ENCODE assay signal across 17 cellular contexts in genomic region chr4:38785041-38785790, GRCh38. TPM values are rescaled to one million over a fixed set of nuclear protein-coding genes. Genes with fewer than 3 reads are reported as not detected.
"Had no signal": no experiment of that assay in that cellular context is flagged by ENCODE, and none has a peak within 500 bp of the region (broad histone marks: within the 10 kb centered on the region; RNA-seq: fewer than 3 reads in every experiment).

No MANE protein-coding gene starts in this region.

- H3K79me2 ChIP-seq: hepatocyte had no signal

- ATAC-seq: activated T-helper 17 cell treated with anti-CD3 and anti-CD28 coated beads, Interleukin-2, amount 50 U/mL, for 72 hours; WTC11 had no signal

- H3K27me3 ChIP-seq: adrenal gland, hepatocyte, tibial nerve had no signal

- H2AFZ ChIP-seq: hepatocyte had no signal

- H3K27ac ChIP-seq: epithelial cell of prostate, hepatocyte had no signal

- H3K27ac Mint-ChIP-seq: activated CD4-positive, alpha-beta T cell treated with anti-CD3 and anti-CD28 coated beads, Interleukin-2, amount 10 ng/mL, durations not matched to agents 7 days and 5 days; activated T-helper 17 cell treated with anti-CD3 and anti-CD28 coated beads, Interleukin-2, amount 50 U/mL, for 72 hours; stimulated activated effector memory CD8-positive, alpha-beta T cell treated with anti-CD3 and anti-CD28 coated beads, Interleukin-12 subunit alpha, Interleukin-12 subunit beta, amount 100 ng/mL, for 72 hours; T-helper 1 cell treated with Interleukin-12 subunit alpha and Interleukin-12 subunit beta and Interleukin-4 antibody, amounts not matched to agents 30 μg/mL and 1 μg/mL, for 36 hours; WTC11 had no signal

- H3K9me3 ChIP-seq: adrenal gland had no signal

- H3K36me3 Mint-ChIP-seq: stimulated activated effector memory CD8-positive, alpha-beta T cell treated with anti-CD3 and anti-CD28 coated beads, Interleukin-12 subunit alpha, Interleukin-12 subunit beta, amount 100 ng/mL, for 72 hours; WTC11 had no signal

- H3K4me2 ChIP-seq: hepatocyte had no signal

- FAIRE-seq: small intestine had no signal

- H3K4me3 ChIP-seq: adrenal gland, hepatocyte, tibial nerve had no signal

- DNase-seq: activated CD4-positive, alpha-beta T cell treated with anti-CD3 and anti-CD28 coated beads, Interleukin-2, amount 10 ng/mL, durations not matched to agents 7 days and 5 days; activated naive CD4-positive, alpha-beta T cell treated with anti-CD3 and anti-CD28 coated beads, Interleukin-2, amount 10 ng/mL, durations not matched to agents 7 days and 5 days; activated T-cell treated with anti-CD3 and anti-CD28 coated beads for 4 hours; cortex of kidney; effector memory CD4-positive, alpha-beta T cell; naive B cell; small intestine had no signal

- H3K36me3 ChIP-seq: adrenal gland had no signal

RNA-seq across cellular contexts. Expression of gene TLR10, which starts 2.4 kb away (rescaled TPM):
- total RNA-seq: activated CD8-positive, alpha-beta memory T cell treated with anti-CD3 and anti-CD28 coated beads for 36 hours; hepatocyte; WTC11 had no signal
- polyA plus RNA-seq: hepatocyte, right cardiac atrium had no signal
